18 cellular contexts compared by ENCODE assay signal in genomic region chr20:724797-725196, GRCh38. TPM values are rescaled to one million over a fixed set of nuclear protein-coding genes. Genes with fewer than 3 reads are reported as not detected.
"Had no signal": no experiment of that assay in that cellular context is flagged by ENCODE, and none has a peak within 500 bp of the region (broad histone marks: within the 10 kb centered on the region; RNA-seq: fewer than 3 reads in every experiment).

No MANE protein-coding gene starts in this region.

RNA-seq across cellular contexts. Expression of gene SLC52A3, which starts 43.5 kb away (rescaled TPM):
- total RNA-seq: activated CD4-positive, alpha-beta memory T cell treated with anti-CD3 and anti-CD28 coated beads, Interleukin-2, amount 10 ng/mL, durations not matched to agents 7 days and 5 days; activated CD4-positive, alpha-beta T cell treated with anti-CD3 and anti-CD28 coated beads for 36 hours; activated CD4-positive, alpha-beta T cell treated with anti-CD3 and anti-CD28 coated beads, Interleukin-2, amount 10 ng/mL, durations not matched to agents 7 days and 5 days; activated CD8-positive, alpha-beta memory T cell treated with anti-CD3 and anti-CD28 coated beads, Interleukin-2, amount 10 ng/mL, durations not matched to agents 7 days and 5 days; activated CD8-positive, alpha-beta T cell treated with anti-CD3 and anti-CD28 coated beads, Interleukin-2, amount 10 ng/mL, durations not matched to agents 7 days and 5 days; activated naive CD4-positive, alpha-beta T cell treated with anti-CD3 and anti-CD28 coated beads for 36 hours; activated naive CD4-positive, alpha-beta T cell treated with anti-CD3 and anti-CD28 coated beads, Interleukin-2, amount 50 U/mL, for 72 hours; activated T-helper 2 cell treated with anti-CD3 and anti-CD28 coated beads, Interferon-gamma antibody, Interleukin-2, Interleukin-4, amounts not matched to agents 10 μg/mL and 5 μg/mL and 100 μg/mL, durations not matched to agents 14 hours and 24 hours and 36 hours; chondrocyte; T-cell; T-helper 1 cell treated with Interleukin-12 subunit alpha and Interleukin-12 subunit beta and Interleukin-4 antibody, amounts not matched to agents 30 ng/mL and 1 ng/mL, for 36 hours; T-helper 17 cell; T-helper 2 cell treated with Interferon-gamma antibody and Interleukin-4, amounts not matched to agents 100 ng/mL and 5 ng/mL, for 36 hours had no signal

RNA-seq across cellular contexts. Expression of gene SCRT2, which starts 49.2 kb away (rescaled TPM):
- total RNA-seq: activated CD4-positive, alpha-beta memory T cell treated with anti-CD3 and anti-CD28 coated beads, Interleukin-2, amount 10 ng/mL, durations not matched to agents 7 days and 5 days; activated CD4-positive, alpha-beta T cell treated with anti-CD3 and anti-CD28 coated beads for 36 hours; activated CD4-positive, alpha-beta T cell treated with anti-CD3 and anti-CD28 coated beads, Interleukin-2, amount 10 ng/mL, durations not matched to agents 7 days and 5 days; activated CD8-positive, alpha-beta memory T cell treated with anti-CD3 and anti-CD28 coated beads, Interleukin-2, amount 10 ng/mL, durations not matched to agents 7 days and 5 days; activated CD8-positive, alpha-beta T cell treated with anti-CD3 and anti-CD28 coated beads, Interleukin-2, amount 10 ng/mL, durations not matched to agents 7 days and 5 days; activated naive CD4-positive, alpha-beta T cell treated with anti-CD3 and anti-CD28 coated beads for 36 hours; activated naive CD4-positive, alpha-beta T cell treated with anti-CD3 and anti-CD28 coated beads, Interleukin-2, amount 50 U/mL, for 72 hours; activated naive CD8-positive, alpha-beta T cell treated with anti-CD3 and anti-CD28 coated beads for 36 hours; activated T-helper 2 cell treated with anti-CD3 and anti-CD28 coated beads, Interferon-gamma antibody, Interleukin-2, Interleukin-4, amounts not matched to agents 10 μg/mL and 5 μg/mL and 100 μg/mL, durations not matched to agents 14 hours and 24 hours and 36 hours; adrenal gland; aorta; astrocyte; breast epithelium; chondrocyte; T-cell; T-helper 1 cell treated with Interleukin-12 subunit alpha and Interleukin-12 subunit beta and Interleukin-4 antibody, amounts not matched to agents 30 ng/mL and 1 ng/mL, for 36 hours; T-helper 17 cell; T-helper 2 cell treated with Interferon-gamma antibody and Interleukin-4, amounts not matched to agents 100 ng/mL and 5 ng/mL, for 36 hours had no signal
- polyA plus RNA-seq: adrenal gland, aorta had no signal
